20 cellular contexts compared by ENCODE assay signal in the genomic region with DNA sequence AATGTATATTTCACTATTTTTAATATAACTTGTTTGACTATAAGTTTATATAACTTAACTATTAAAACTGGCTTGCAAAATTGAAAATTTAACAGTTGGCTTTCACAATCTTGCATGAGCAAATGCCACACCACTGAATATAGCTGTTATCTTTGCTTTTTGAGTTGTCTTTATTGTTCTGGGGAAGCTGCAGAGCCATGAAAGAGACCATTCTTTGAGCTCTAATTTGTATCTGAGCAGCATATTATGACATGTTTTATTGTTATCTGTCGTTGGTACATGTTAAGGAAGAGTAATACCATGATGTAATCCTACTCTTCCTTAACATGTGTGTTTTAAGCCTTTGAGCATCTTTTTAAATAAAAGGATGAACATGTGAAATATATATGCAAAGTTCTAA.
DNase-seq lines count a peak whose midpoint lies in the region; ATAC-seq and TF ChIP-seq lines count a peak whose summit lies in the region.
"Had no signal": no experiment of that assay in that cellular context is flagged by ENCODE, and none has a peak within 500 bp of the region (broad histone marks: within the 10 kb centered on the region; RNA-seq: fewer than 3 reads in every experiment).

No MANE protein-coding gene starts in this region.

- TF ChIP-seq EP300 in gastroesophageal sphincter (IDR thresholded peaks at IDR 0.05), result no peak

- TF ChIP-seq CTCF in gastroesophageal sphincter (IDR thresholded peaks at IDR 0.05), result no peak
- no peak for TF ChIP-seq CTCF in body of pancreas (IDR thresholded peaks at IDR 0.05)

- H3K27ac ChIP-seq in cingulate gyrus (ENCODE audit: low read depth, low read length), result peak overlapping the region; percentile 80
- H3K27ac ChIP-seq in layer of hippocampus (ENCODE audit: low read depth, low read length), result peak overlapping the region; percentile 89
- no peak overlapping the region for H3K27ac ChIP-seq in aorta (ENCODE audit: low read depth in 1 of 2, low read length in 2 of 2)
- no peak overlapping the region for H3K27ac ChIP-seq in gastroesophageal sphincter
- H3K27ac ChIP-seq in body of pancreas, result no peak overlapping the region

- H3K27me3 ChIP-seq in layer of hippocampus (ENCODE audit: control insufficient read depth, insufficient read depth, low read length) (no peaks in the 10 kb centered on the region), aorta (ENCODE audit: control insufficient read depth in 1 of 2, insufficient read depth in 2 of 2, low read length in 1 of 2) (no peaks in the 10 kb centered on the region), gastroesophageal sphincter (no peaks in the 10 kb centered on the region), body of pancreas (no peaks in the 10 kb centered on the region)

- no peaks in the 10 kb centered on the region for H3K9me3 ChIP-seq in aorta (ENCODE audit: control insufficient read depth, low read length)
- H3K9me3 ChIP-seq in gastroesophageal sphincter, result no peaks in the 10 kb centered on the region
- no peaks in the 10 kb centered on the region for H3K9me3 ChIP-seq in body of pancreas

- H3K36me3 ChIP-seq in aorta (ENCODE audit: control insufficient read depth in 1 of 2, insufficient read depth in 2 of 2, low read length in 1 of 2), result no peaks in the 10 kb centered on the region
- no peaks in the 10 kb centered on the region for H3K36me3 ChIP-seq in gastroesophageal sphincter
- H3K36me3 ChIP-seq in body of pancreas (replicated peaks in 1 of 2; ENCODE audit: insufficient read depth in 1 of 2, low read depth in 2 of 2), result no peaks in the 10 kb centered on the region

- 56 to 70% methylated on average over 1 of the region's 1 CpG for WGBS in aorta, 2 donors
- 42 to 64% methylated on average over 1 of the region's 1 CpG for WGBS in gastroesophageal sphincter (ENCODE audit: low coverage in 1 of 2), 2 donors
- 21 to 22% methylated on average over 1 of the region's 1 CpG for WGBS in body of pancreas, 2 donors

- no peak overlapping the region for H3K4me3 ChIP-seq in aorta (ENCODE audit: low read length in 2 of 2)
- H3K4me3 ChIP-seq in gastroesophageal sphincter, result no peak overlapping the region
- no peak overlapping the region for H3K4me3 ChIP-seq in body of pancreas

- ATAC-seq in aorta (ENCODE audit: low FRiP score) (no peak), gastroesophageal sphincter (no peak), GM21423 (IDR thresholded peaks at IDR 0.05; ENCODE audit: unreplicated experiment) (no peak), body of pancreas (no peak)
- ATAC-seq: PC-3, SK-N-SH treated with all-trans-retinoic acid at 6 μM for 48 hours had no signal

- intact Hi-C loops in aorta (cut with DNase I), result no loop called here
- intact Hi-C loops in body of pancreas (cut with DNase I), result no loop called here

- no peak for TF ChIP-seq POLR2A in gastroesophageal sphincter (IDR thresholded peaks at IDR 0.05)
- TF ChIP-seq POLR2A in body of pancreas (IDR thresholded peaks at IDR 0.05), result no peak

- H3K4me1 ChIP-seq in aorta (ENCODE audit: control insufficient read depth in 1 of 2, insufficient read depth in 2 of 2, low read length in 2 of 2), result no peaks in the 10 kb centered on the region
- H3K4me1 ChIP-seq in gastroesophageal sphincter, result peaks cover 0 to 4% (median 0%) of the 10 kb centered on the region in 3 donors
- no peaks in the 10 kb centered on the region for H3K4me1 ChIP-seq in body of pancreas

- DNase-seq in COLO829 (ENCODE audit: low spot score) (peak; percentile 42), putamen (ENCODE audit: low spot score) (peak; percentile 76), aorta (no peak), body of pancreas (no peak)
- DNase-seq: Calu3; CD4-positive, alpha-beta memory T cell; DND-41; Karpas-422; NCI-H1092 treated with DMSO at 0.1 percent for 48 hours; NCI-H1436 treated with DMSO at 0.1 percent for 48 hours; NCI-H187 treated with DMSO at 0.1 percent for 48 hours; NCI-H2171 treated with DMSO at 0.1 percent for 48 hours; NCI-H446 treated with DMSO at 0.1 percent for 48 hours; NK-92 treated with Interleukin-12 subunit alpha and Interleukin-12 subunit beta, amount 100 ng/mL, for 24 hours; PC-3 had no signal

Comparison
In these comparisons a context has a peak if more than half of its experiments do, and no peak if none do; other contexts are left out.
1. DNase-seq: peak in COLO829 (single experiment) and putamen (single experiment); none in aorta (0 of 2) and body of pancreas (0 of 4).
2. H3K27ac ChIP-seq: peak in cingulate gyrus (single experiment) and layer of hippocampus (single experiment); none in aorta (0 of 2), gastroesophageal sphincter (0 of 4) and body of pancreas (0 of 4).